ENCODE assay signal across 10 cellular contexts in genomic region chr1:59083946-59084865, GRCh38.
A peak's percentile ranks its signal among the peaks of the same experiment; 100 is the strongest.
DNase-seq lines count a peak whose midpoint lies in the region; ATAC-seq and TF ChIP-seq lines count a peak whose summit lies in the region.
"Had no signal": no experiment of that assay in that cellular context is flagged by ENCODE, and none has a peak within 500 bp of the region (broad histone marks: within the 10 kb centered on the region; RNA-seq: fewer than 3 reads in every experiment).

No MANE protein-coding gene starts in this region.

- H3K4me3 Mint-ChIP-seq in neural progenitor cell = no peak overlapping the region
- H3K4me3 Mint-ChIP-seq in Calu3 (ENCODE audit: low read depth, unreplicated experiment) = no peak overlapping the region

- DNase-seq in GDM1 (lab: John Stamatoyannopoulos, UW) (peak; percentile 48), Panc1 (ENCODE audit: low read depth, low spot score) (no peak), neural progenitor cell (ENCODE audit: low spot score) (peak; percentile 37), Calu3 (no peak), NCI-H1105 (lab: John Stamatoyannopoulos, UW) (no peak), RKO (ENCODE audit: low spot score) (no peak)
- DNase-seq in stimulated activated CD4-positive, alpha-beta T cell treated with anti-CD3 and anti-CD28 coated beads, Interleukin-4, amount 100 ng/mL, for 4 hours = no peak
- DNase-seq: NCI-H1092 treated with DMSO at 0.1 percent for 48 hours, T-helper 9 cell had no signal

- no peaks in the 10 kb centered on the region for H3K36me3 ChIP-seq in Panc1 (ENCODE audit: control insufficient read depth, insufficient read depth, low read length)
- no peaks in the 10 kb centered on the region for H3K36me3 ChIP-seq in neural progenitor cell

- H3K9me3 Mint-ChIP-seq in neural progenitor cell = peaks cover 5% of the 10 kb centered on the region
- H3K9me3 Mint-ChIP-seq in Calu3 (ENCODE audit: low read depth, unreplicated experiment) = peaks cover 4% of the 10 kb centered on the region

- no peaks in the 10 kb centered on the region for H3K79me2 ChIP-seq in neural progenitor cell (ENCODE audit: low read depth)

- POLR2A ChIA-PET in Panc1 (lab: Charles Lee) = no interaction called here

- H3K36me3 Mint-ChIP-seq in neural progenitor cell = no peaks in the 10 kb centered on the region
- no peaks in the 10 kb centered on the region for H3K36me3 Mint-ChIP-seq in Calu3 (ENCODE audit: insufficient read depth, unreplicated experiment)

- H3K4me1 ChIP-seq in Panc1 (ENCODE audit: control insufficient read depth, insufficient read depth, low read length) = no peaks in the 10 kb centered on the region
- H3K4me1 ChIP-seq in neural progenitor cell = peaks cover 25% of the 10 kb centered on the region

- peak overlapping the region; percentile 27 for H3K4me2 ChIP-seq in neural progenitor cell

- H3K27me3 ChIP-seq in Panc1 (ENCODE audit: control insufficient read depth, insufficient read depth, low read length) = no peaks in the 10 kb centered on the region
- H3K27me3 ChIP-seq in neural progenitor cell = no peaks in the 10 kb centered on the region

- no peak for TF ChIP-seq CTCF in Panc1 (IDR thresholded peaks at IDR 0.05)
- TF ChIP-seq CTCF in neural progenitor cell (IDR thresholded peaks at IDR 0.05) = no peak
- no peak for TF ChIP-seq CTCF in Calu3 (IDR thresholded peaks at IDR 0.05; ENCODE audit: unreplicated experiment)

- H4K20me1 ChIP-seq in neural progenitor cell (ENCODE audit: low read depth) = no peaks in the 10 kb centered on the region

- no peak overlapping the region for H3K9ac ChIP-seq in neural progenitor cell

- in situ Hi-C loops in Panc1 (cut with HindIII; ENCODE audit: low pct_unique_long_range_greater_than_20kb, low sequenced_read_pairs) = no loop called here

- ATAC-seq in Panc1 (no peak), esophagus mucosa (peak; percentile 17)

- H3K9me3 ChIP-seq in Panc1 (ENCODE audit: control insufficient read depth, insufficient read depth, low read depth, low read length) (no peaks in the 10 kb centered on the region; the same call in 1 of the 2 replicates), neural progenitor cell (ENCODE audit: low read depth) (no peaks in the 10 kb centered on the region)

- peak overlapping the region; percentile 94 for H2AFZ ChIP-seq in neural progenitor cell (replicated peaks)

- no TSS peak for BruUV-seq in Panc1 (replicated peaks; lab: Mats Ljungman, UMichigan)
- BruUV-seq in Calu3 (replicated peaks; lab: Mats Ljungman, UMichigan) = no TSS peak

- 0 out of 2 replicates have a peak overlapping the region, but pooled peaks have one; percentile 29 for H3K27ac ChIP-seq in Panc1 (ENCODE audit: low read length)
- peak overlapping the region; percentile 67 for H3K27ac ChIP-seq in neural progenitor cell

- H3K27ac Mint-ChIP-seq in neural progenitor cell (peak overlapping the region; percentile 65), Calu3 (ENCODE audit: unreplicated experiment) (no peak overlapping the region)

- peaks cover 9% of the 10 kb centered on the region for H3F3A ChIP-seq in neural progenitor cell (ENCODE audit: low read depth)

- CTCF ChIA-PET in Panc1 (lab: Charles Lee) = no interaction called here
- CTCF ChIA-PET in Calu3 (lab: Charles Lee) = interaction anchor here (0.7 kb wide), 1 partner anchor 552 kb away, joined by 4 read pairs; no protein-coding TSS in a partner anchor

- H3K27me3 Mint-ChIP-seq in neural progenitor cell (ENCODE audit: insufficient read depth, low read depth) (peaks cover 9% of the 10 kb centered on the region), Calu3 (ENCODE audit: unreplicated experiment) (no peaks in the 10 kb centered on the region)

- intact Hi-C loops in Panc1 (cut with micrococcal nuclease; ENCODE audit: unreplicated experiment) = no loop called here
- intact Hi-C loops in Calu3 (cut with micrococcal nuclease; ENCODE audit: unreplicated experiment) = no loop called here

- H3K4me3 ChIP-seq in Panc1 (ENCODE audit: low read depth in 2 of 2, low read length in 2 of 2) (no peak overlapping the region), neural progenitor cell (no peak overlapping the region)

- H3K4me1 Mint-ChIP-seq in neural progenitor cell = peaks cover 21% of the 10 kb centered on the region
- peaks cover 7% of the 10 kb centered on the region for H3K4me1 Mint-ChIP-seq in Calu3 (ENCODE audit: low read depth, unreplicated experiment)

Comparison
In these comparisons a context has a peak if more than half of its experiments do, and no peak if none do; other contexts are left out.
1. DNase-seq: peak in GDM1 (single experiment) and neural progenitor cell (single experiment); none in Panc1 (single experiment), Calu3 (single experiment), stimulated activated CD4-positive, alpha-beta T cell treated with anti-CD3 and anti-CD28 coated beads, Interleukin-4, amount 100 ng/mL, for 4 hours (0 of 2), NCI-H1105 (single experiment) and RKO (single experiment).